9 cellular contexts compared by ENCODE assay signal in the genomic region with DNA sequence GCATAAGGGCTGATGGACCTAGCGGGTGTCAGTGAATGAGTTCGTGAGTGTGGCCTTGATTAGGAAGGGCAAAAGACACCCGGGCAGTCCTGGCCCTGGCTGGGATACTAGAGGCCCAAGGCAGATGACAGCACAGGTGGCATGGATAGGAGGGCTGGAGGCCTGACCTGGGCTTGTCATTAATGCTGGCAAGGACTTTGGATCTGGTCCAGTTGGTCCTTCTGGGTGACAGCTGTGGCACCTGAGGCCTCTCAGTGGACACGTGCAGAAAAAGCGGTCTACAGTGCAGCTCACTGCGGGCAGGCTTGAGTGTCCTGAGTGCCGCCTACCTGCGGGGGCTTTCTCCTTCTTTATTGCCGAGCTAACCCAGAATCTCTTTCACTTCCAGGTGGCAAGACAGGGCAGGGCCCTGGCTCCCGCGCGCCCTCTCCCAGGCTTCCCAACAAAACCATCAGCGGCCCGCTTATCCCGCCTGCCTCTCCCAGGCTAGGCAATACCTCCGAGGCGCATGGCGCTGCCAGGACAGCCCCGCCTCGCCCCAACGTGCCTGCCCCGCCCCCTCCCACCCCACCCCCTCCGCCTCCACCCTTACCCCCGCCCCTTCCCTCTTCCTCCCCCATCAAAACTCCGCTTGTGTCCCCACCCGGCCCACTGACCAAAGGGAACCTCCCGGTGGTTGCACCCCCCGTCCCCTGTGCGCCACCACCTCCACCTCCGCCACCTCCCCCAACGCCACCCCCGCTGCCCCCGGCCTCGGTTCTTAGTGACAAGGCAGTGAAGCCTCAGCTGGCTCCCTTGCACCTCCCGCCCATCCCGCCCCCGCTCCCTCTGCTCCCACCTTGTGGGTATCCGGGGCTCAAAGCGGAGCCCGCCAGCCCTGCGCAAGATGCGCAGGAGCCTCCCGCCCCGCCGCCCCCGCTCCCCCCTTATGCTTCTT.
A peak's percentile ranks its signal among the peaks of the same experiment; 100 is the strongest.
DNase-seq lines count a peak whose midpoint lies in the region; ATAC-seq, FAIRE-seq and TF ChIP-seq lines count a peak whose summit lies in the region.
"Had no signal": no experiment of that assay in that cellular context is flagged by ENCODE, and none has a peak within 500 bp of the region (broad histone marks: within the 10 kb centered on the region; RNA-seq: fewer than 3 reads in every experiment).

No MANE protein-coding gene starts in this region.

- H3K9me3 Mint-ChIP-seq in MCF 10A (ENCODE audit: unreplicated experiment) (no peaks in the 10 kb centered on the region), naive B cell (no peaks in the 10 kb centered on the region)

- peak in 1 of 2 donors; percentile 59 for DNase-seq in breast epithelium (ENCODE audit: low spot score in 2 of 2)
- DNase-seq in MCF 10A (ENCODE audit: unreplicated experiment): no peak
- peak; percentile 73 for DNase-seq in ecto neural progenitor cell (ENCODE audit: low spot score)
- no peak for DNase-seq in naive B cell
- peak in 1 of 2 donors; percentile 75 for DNase-seq in vagina (ENCODE audit: extremely low spot score in 2 of 2)
- no peak for DNase-seq in UCSD-AML1 (lab: John Stamatoyannopoulos, UW; ENCODE audit: unreplicated experiment)
- DNase-seq in urothelium cell line (ENCODE audit: low spot score): no peak
- DNase-seq: activated CD4-positive, alpha-beta T cell treated with anti-CD3 and anti-CD28 coated beads, Interleukin-2, amount 50 U/mL, for 48 hours had no signal

- H3K4me1 ChIP-seq in breast epithelium (peaks cover 0 to 7% of the 10 kb centered on the region in 2 donors), vagina (peaks cover 6% of the 10 kb centered on the region)

- H3K36me3 Mint-ChIP-seq in MCF 10A (ENCODE audit: insufficient read depth, unreplicated experiment): no peaks in the 10 kb centered on the region
- no peaks in the 10 kb centered on the region for H3K36me3 Mint-ChIP-seq in naive B cell

- H3K4me1 Mint-ChIP-seq in MCF 10A (ENCODE audit: insufficient read depth, unreplicated experiment): no peaks in the 10 kb centered on the region
- peaks cover 3 to 6% (median 3%) of the 10 kb centered on the region in 3 donors for H3K4me1 Mint-ChIP-seq in naive B cell

- H3K4me3 Mint-ChIP-seq in MCF 10A (ENCODE audit: unreplicated experiment) (no peak overlapping the region), naive B cell (peak overlapping the region in 5 of 8 donors; percentile 43 to 83 (median 54))

- H3K27ac Mint-ChIP-seq in MCF 10A (ENCODE audit: low read depth, unreplicated experiment) (no peak overlapping the region), naive B cell (peak overlapping the region in 1 of 6 donors; percentile 44)

- peak overlapping the region in 2 of 3 donors; percentile 62 to 71 for H3K4me3 ChIP-seq in breast epithelium
- H3K4me3 ChIP-seq in vagina: peak overlapping the region; percentile 38 to 44

- ATAC-seq in naive B cell (ENCODE audit: low read depth in 2 of 2): no peak
- no peak for ATAC-seq in GM21381 (IDR thresholded peaks at IDR 0.05; ENCODE audit: unreplicated experiment)

- no TSS peak for BruUV-seq in MCF 10A (replicated peaks; lab: Mats Ljungman, UMichigan)

- POLR2A ChIA-PET in MCF 10A (lab: Yijun Ruan, JAX): no interaction called here

- H3K27ac ChIP-seq in breast epithelium (peak overlapping the region; percentile 57 to 70), vagina (no peak overlapping the region)

- H3K9me3 ChIP-seq in breast epithelium (no peaks in the 10 kb centered on the region), vagina (no peaks in the 10 kb centered on the region)

- no peaks in the 10 kb centered on the region for H3K27me3 ChIP-seq in breast epithelium
- H3K27me3 ChIP-seq in vagina: no peaks in the 10 kb centered on the region

- intact Hi-C loops in breast epithelium (cut with DNase I; ENCODE audit: low total_unique reads) (no loop called here), MCF 10A (cut with micrococcal nuclease) (no loop called here), vagina (cut with DNase I) (no loop called here)

- no peaks in the 10 kb centered on the region for H3K36me3 ChIP-seq in breast epithelium
- no peaks in the 10 kb centered on the region for H3K36me3 ChIP-seq in vagina

- CTCF ChIA-PET in MCF 10A (lab: Yijun Ruan, JAX): no interaction called here

- H3K27me3 Mint-ChIP-seq in MCF 10A (ENCODE audit: insufficient read depth, unreplicated experiment): no peaks in the 10 kb centered on the region
- peaks cover 21 to 33% (median 22%) of the 10 kb centered on the region in 3 donors for H3K27me3 Mint-ChIP-seq in naive B cell

- TF ChIP-seq POLR2A in breast epithelium (IDR thresholded peaks at IDR 0.05): no peak
- TF ChIP-seq POLR2A in vagina (IDR thresholded peaks at IDR 0.05): no peak

- FAIRE-seq in urothelium cell line (lab: Jason Lieb, UNC): no peak

- TF ChIP-seq CTCF in breast epithelium (IDR thresholded peaks at IDR 0.05) (no peak), MCF 10A (IDR thresholded peaks at IDR 0.05; ENCODE audit: unreplicated experiment) (no peak), vagina (IDR thresholded peaks at IDR 0.05) (no peak)
